In the genomic region with DNA sequence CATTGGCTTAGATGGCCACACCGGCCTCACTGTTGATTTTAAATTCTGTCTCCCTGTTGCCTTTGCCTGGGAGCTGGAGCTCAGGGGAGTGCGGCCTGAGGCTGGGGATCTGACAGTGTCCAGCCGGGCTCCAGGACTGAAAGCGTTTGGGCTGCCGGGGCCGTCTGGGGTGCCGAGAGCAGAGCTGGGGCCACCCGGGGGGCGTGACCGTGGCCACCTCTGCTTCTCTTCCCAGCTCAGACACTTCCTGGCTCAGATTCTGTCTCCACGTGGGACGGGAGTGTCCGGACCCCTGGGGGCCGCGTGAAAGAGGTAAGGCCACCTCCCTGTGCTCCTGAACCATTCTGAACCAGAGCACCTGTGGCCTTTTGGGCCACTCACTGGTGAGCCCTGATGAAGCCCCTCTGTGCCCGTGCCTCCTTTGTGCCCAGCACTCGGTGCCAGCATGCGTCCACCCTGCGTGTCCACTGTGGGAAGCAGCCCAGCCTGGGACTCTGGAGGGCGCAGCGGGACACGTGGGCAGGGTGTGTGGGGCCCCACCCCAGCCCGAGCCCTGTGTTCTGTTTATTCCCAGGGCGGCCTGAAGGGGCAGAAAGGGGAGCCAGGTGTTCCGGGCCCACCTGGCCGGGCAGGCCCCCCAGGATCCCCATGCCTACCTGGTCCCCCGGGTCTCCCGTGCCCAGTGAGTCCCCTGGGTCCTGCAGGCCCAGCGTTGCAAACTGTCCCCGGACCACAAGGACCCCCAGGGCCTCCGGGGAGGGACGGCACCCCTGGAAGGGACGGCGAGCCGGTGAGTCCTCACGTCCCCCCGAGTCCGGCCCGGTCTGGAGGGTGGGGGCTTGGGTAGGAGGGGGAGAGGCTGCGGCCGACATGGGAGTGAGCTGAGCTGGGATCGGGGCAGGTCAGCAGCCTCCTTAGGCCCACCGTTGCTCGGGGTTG, we compare ENCODE assay signal across 1 cellular context.
TF ChIP-seq lines count a peak whose summit lies in the region.

No MANE protein-coding gene starts in this region.

TF ChIP-seq in H1, 55 proteins besides CTCF, POLR2A, EP300 and RAD21:
- TF ChIP-seq CBX5 (IDR thresholded peaks at IDR 0.05; ENCODE audit: low read depth, low read length) (no peak), TAF7 (optimal IDR thresholded peaks at IDR 0.05; ENCODE audit: borderline replicate concordance, low read depth, low read length) (no peak), HDAC6 (IDR thresholded peaks at IDR 0.05; ENCODE audit: low read depth, low read length) (no peak), SUZ12 (IDR thresholded peaks at IDR 0.05; ENCODE audit: low read length) (no peak), CEBPB (IDR thresholded peaks at IDR 0.05; ENCODE audit: low read depth, low read length) (no peak), TEAD4 (IDR thresholded peaks at IDR 0.05; ENCODE audit: low read depth, low read length) (no peak), CHD2 (IDR thresholded peaks at IDR 0.05; ENCODE audit: low read length) (no peak), ATF3 (IDR thresholded peaks at IDR 0.05; ENCODE audit: insufficient read depth, low read depth, low read length) (no peak), SAP30 (IDR thresholded peaks at IDR 0.05; ENCODE audit: insufficient read depth, insufficient replicate concordance, low read length) (no peak), GTF2F1 (IDR thresholded peaks at IDR 0.05; ENCODE audit: borderline replicate concordance, low read depth, low read length) (no peak), SRF (IDR thresholded peaks at IDR 0.05; ENCODE audit: low read depth, low read length) (no peak)
- TF ChIP-seq, protein P1, sequence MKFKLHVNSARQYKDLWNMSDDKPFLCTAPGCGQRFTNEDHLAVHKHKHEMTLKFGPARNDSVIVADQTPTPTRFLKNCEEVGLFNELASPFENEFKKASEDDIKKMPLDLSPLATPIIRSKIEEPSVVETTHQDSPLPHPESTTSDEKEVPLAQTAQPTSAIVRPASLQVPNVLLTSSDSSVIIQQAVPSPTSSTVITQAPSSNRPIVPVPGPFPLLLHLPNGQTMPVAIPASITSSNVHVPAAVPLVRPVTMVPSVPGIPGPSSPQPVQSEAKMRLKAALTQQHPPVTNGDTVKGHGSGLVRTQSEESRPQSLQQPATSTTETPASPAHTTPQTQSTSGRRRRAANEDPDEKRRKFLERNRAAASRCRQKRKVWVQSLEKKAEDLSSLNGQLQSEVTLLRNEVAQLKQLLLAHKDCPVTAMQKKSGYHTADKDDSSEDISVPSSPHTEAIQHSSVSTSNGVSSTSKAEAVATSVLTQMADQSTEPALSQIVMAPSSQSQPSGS (IDR thresholded peaks at IDR 0.05; ENCODE audit: low read length) = no peak
TF ChIP-seq in H1: peak in this region for 0.
